In genomic region chr10:59694936-59695335, GRCh38 we compare ENCODE assay signal across 39 cellular contexts. TPM values are rescaled to one million over a fixed set of nuclear protein-coding genes. Genes with fewer than 3 reads are reported as not detected.
"Had no signal": no experiment of that assay in that cellular context is flagged by ENCODE, and none has a peak within 500 bp of the region (broad histone marks: within the 10 kb centered on the region; RNA-seq: fewer than 3 reads in every experiment).

No MANE protein-coding gene starts in this region.

- H3K9me3 ChIP-seq: MG63 had no signal

- DNase-seq: Kasumi-1, MG63, MM.1S, MV-4-11, NCI-H1048, NCI-H1092, NCI-H1092 treated with DMSO at 0.1 percent for 48 hours, NCI-H1105, NCI-H1105 treated with DMSO at 0.1 percent for 48 hours, NCI-H1417, NCI-H1417 treated with DMSO at 0.1 percent for 48 hours, NCI-H1436, NCI-H1436 treated with DMSO at 0.1 percent for 48 hours, NCI-H146, NCI-H1694, NCI-H1694 treated with DMSO at 0.1 percent for 48 hours, NCI-H187, NCI-H187 treated with DMSO at 0.1 percent for 48 hours, NCI-H1930, NCI-H2029, NCI-H2029 treated with DMSO at 0.1 percent for 48 hours, NCI-H2081, NCI-H2081 treated with DMSO at 0.1 percent for 48 hours, NCI-H2107, NCI-H2171, NCI-H2171 treated with DMSO at 0.1 percent for 48 hours, NCI-H2227 treated with DMSO at 0.1 percent for 48 hours, NCI-H226, NCI-H345, NCI-H446, NCI-H446 treated with DMSO at 0.1 percent for 48 hours, NCI-H510A, NCI-H510A treated with DMSO at 0.1 percent for 48 hours, NCI-H524, NCI-H524 treated with DMSO at 0.1 percent for 48 hours had no signal

- H3K4me3 ChIP-seq: MG63 had no signal

- H3K36me3 ChIP-seq: MG63 had no signal

- H3K27me3 ChIP-seq: MG63 had no signal

RNA-seq across cellular contexts. Expression of gene MRLN, which starts 58.3 kb away (rescaled TPM):
- total RNA-seq: LHCN-M2, M059J, MCF 10A, NCI-H460 had no signal
